13 cellular contexts compared by ENCODE assay signal in genomic region chr12:131103614-131104463, GRCh38.
DNase-seq lines count a peak whose midpoint lies in the region; ATAC-seq and TF ChIP-seq lines count a peak whose summit lies in the region.
"Had no signal": no experiment of that assay in that cellular context is flagged by ENCODE, and none has a peak within 500 bp of the region (broad histone marks: within the 10 kb centered on the region; RNA-seq: fewer than 3 reads in every experiment).

No MANE protein-coding gene starts in this region.

- H3K9me3 ChIP-seq in upper lobe of left lung: no peaks in the 10 kb centered on the region
- H3K9me3 ChIP-seq: esophagus muscularis mucosa, MG63, SJCRH30 had no signal

- no peak overlapping the region for H3K4me3 Mint-ChIP-seq in WTC11
- H3K4me3 Mint-ChIP-seq: activated naive CD4-positive, alpha-beta T cell treated with anti-CD3 and anti-CD28 coated beads, Interleukin-2, amount 10 ng/mL, durations not matched to agents 7 days and 5 days; nephron had no signal

- DNase-seq in WTC11 (ENCODE audit: low spot score) (peak; percentile 10), Right ventricle myocardium superior (peak; percentile 34), mesenteric fat pad (ENCODE audit: low spot score) (peak; percentile 85), upper lobe of left lung (peak; percentile 18 to 62), NCI-H2171 treated with DMSO at 0.1 percent for 48 hours (lab: John Stamatoyannopoulos, UW) (no peak), AG08395 (ENCODE audit: low spot score) (no peak), cerebellum (ENCODE audit: low spot score) (no peak)

- no peaks in the 10 kb centered on the region; the same call in 1 of the 2 replicates for H3K27me3 Mint-ChIP-seq in WTC11 (ENCODE audit: low read depth)

- H3K4me1 ChIP-seq in upper lobe of left lung: peaks cover 7 to 14% (median 10%) of the 10 kb centered on the region in 4 donors
- H3K4me1 ChIP-seq: SJCRH30 had no signal

- H3K4me3 ChIP-seq in upper lobe of left lung: no peak overlapping the region
- H3K4me3 ChIP-seq: esophagus muscularis mucosa, MG63, SJCRH30 had no signal

- peak overlapping the region in 1 of 4 donors; percentile 3 for H3K27ac ChIP-seq in upper lobe of left lung
- H3K27ac ChIP-seq: SJCRH30 had no signal

- no peak overlapping the region for H3K27ac Mint-ChIP-seq in WTC11
- H3K27ac Mint-ChIP-seq: activated naive CD4-positive, alpha-beta T cell treated with anti-CD3 and anti-CD28 coated beads, Interleukin-2, amount 10 ng/mL, durations not matched to agents 7 days and 5 days had no signal

- no peak for TF ChIP-seq CTCF in WTC11 (IDR thresholded peaks at IDR 0.05)
- no peak for TF ChIP-seq CTCF in upper lobe of left lung (IDR thresholded peaks at IDR 0.05)

- H3K9me3 Mint-ChIP-seq in WTC11: no peaks in the 10 kb centered on the region
- H3K9me3 Mint-ChIP-seq: activated naive CD4-positive, alpha-beta T cell treated with anti-CD3 and anti-CD28 coated beads, Interleukin-2, amount 10 ng/mL, durations not matched to agents 7 days and 5 days had no signal

- ATAC-seq in WTC11 (no peak), Right ventricle myocardium superior (ENCODE audit: poor library complexity) (no peak), upper lobe of left lung (ENCODE audit: low FRiP score in 2 of 2) (no peak), GM21447 (IDR thresholded peaks at IDR 0.05; ENCODE audit: unreplicated experiment) (no peak)

- no peak for TF ChIP-seq EP300 in upper lobe of left lung (IDR thresholded peaks at IDR 0.05)

- H3K36me3 Mint-ChIP-seq in WTC11: no peaks in the 10 kb centered on the region
- H3K36me3 Mint-ChIP-seq: activated naive CD4-positive, alpha-beta T cell treated with anti-CD3 and anti-CD28 coated beads, Interleukin-2, amount 10 ng/mL, durations not matched to agents 7 days and 5 days had no signal

- H3K27me3 ChIP-seq in upper lobe of left lung: no peaks in the 10 kb centered on the region
- H3K27me3 ChIP-seq: esophagus muscularis mucosa, MG63, SJCRH30 had no signal

- CTCF ChIA-PET in WTC11 (lab: Charles Lee): interaction anchor here (0.6 to 5.6 kb wide), 45 partner anchors 9 to 727 kb away, joined by 3 to 98 read pairs (median 4); partner anchors contain the start of gene ADGRD1

- H3K4me1 Mint-ChIP-seq in WTC11: no peaks in the 10 kb centered on the region

- no peak for TF ChIP-seq POLR2A in upper lobe of left lung (IDR thresholded peaks at IDR 0.05)

- POLR2A ChIA-PET in WTC11 (lab: Charles Lee): no interaction called here

- WGBS in upper lobe of left lung, 2 donors: 89 to 90% methylated on average over 20 to 34 of the region's 35 CpGs

- peaks cover 0 to 7% (median 5%) of the 10 kb centered on the region in 4 donors for H3K36me3 ChIP-seq in upper lobe of left lung
- H3K36me3 ChIP-seq: MG63, SJCRH30 had no signal

- intact Hi-C loops in Right ventricle myocardium superior (cut with DNase I): loop anchor here (10.0 kb wide), 2 partner anchors 351 to 611 kb away; partner anchors contain the start of gene SFSWAP

TF ChIP-seq in WTC11, 78 proteins besides CTCF, POLR2A, EP300 and RAD21 (continues in another document):
- no peak for TF ChIP-seq ATF2 (CRISPR knock-in tag; IDR thresholded peaks at IDR 0.05; ENCODE audit: borderline replicate concordance, low read depth)
- TF ChIP-seq ATF6 (CRISPR knock-in tag; IDR thresholded peaks at IDR 0.05): no peak
- TF ChIP-seq IRF2 (CRISPR knock-in tag; IDR thresholded peaks at IDR 0.05; ENCODE audit: borderline replicate concordance, low read depth): no peak
- TF ChIP-seq CREM (CRISPR knock-in tag; IDR thresholded peaks at IDR 0.05): no peak
- TF ChIP-seq HMGXB4 (CRISPR knock-in tag; IDR thresholded peaks at IDR 0.05): no peak
- TF ChIP-seq ZNF532 (CRISPR knock-in tag; IDR thresholded peaks at IDR 0.05; ENCODE audit: borderline replicate concordance): no peak
- no peak for TF ChIP-seq ZSCAN18 (CRISPR knock-in tag; IDR thresholded peaks at IDR 0.05)
- no peak for TF ChIP-seq NFYB (CRISPR knock-in tag; conservative IDR thresholded peaks at IDR 0.05; ENCODE audit: low read depth)
- no peak for TF ChIP-seq NR1H2 (CRISPR knock-in tag; IDR thresholded peaks at IDR 0.05)
- no peak for TF ChIP-seq HMGA2 (CRISPR knock-in tag; IDR thresholded peaks at IDR 0.05)
- TF ChIP-seq ZNF138 (CRISPR knock-in tag; conservative IDR thresholded peaks at IDR 0.05): no peak
- TF ChIP-seq RELA (CRISPR knock-in tag; IDR thresholded peaks at IDR 0.05; ENCODE audit: borderline replicate concordance): no peak
- no peak for TF ChIP-seq ZNF232 (CRISPR knock-in tag; IDR thresholded peaks at IDR 0.05)

Comparison
In these comparisons a context has a peak if more than half of its experiments do, and no peak if none do; other contexts are left out.
1. DNase-seq: peak in WTC11 (single experiment), Right ventricle myocardium superior (single experiment), mesenteric fat pad (single experiment) and upper lobe of left lung (2 of 2); none in NCI-H2171 treated with DMSO at 0.1 percent for 48 hours (single experiment), AG08395 (single experiment) and cerebellum (single experiment).